Comparison of ENCODE assay signal across 20 cellular contexts in the genomic region with DNA sequence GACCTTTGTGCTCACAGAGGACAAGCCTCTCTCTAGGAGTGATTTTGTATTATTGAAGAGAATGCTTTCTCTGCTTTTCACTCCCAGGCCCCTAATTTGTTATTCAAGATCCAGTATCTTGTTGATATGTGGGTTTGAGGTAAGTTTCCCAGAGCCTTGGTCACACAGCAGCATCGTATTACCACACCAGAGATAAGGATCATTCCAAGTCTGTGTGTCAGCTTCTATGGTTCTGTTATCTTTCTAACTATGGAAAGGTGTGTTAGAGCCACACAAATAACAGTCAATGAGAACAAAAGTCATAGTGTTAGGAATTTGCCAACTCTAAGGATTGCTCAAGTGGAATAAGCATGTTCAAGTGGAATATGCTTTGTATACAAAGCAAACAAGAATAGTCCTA.
"Had no signal": no experiment of that assay in that cellular context is flagged by ENCODE, and none has a peak within 500 bp of the region (broad histone marks: within the 10 kb centered on the region; RNA-seq: fewer than 3 reads in every experiment).

No MANE protein-coding gene starts in this region.

- H3K4me1 ChIP-seq: colonic mucosa, spleen, transverse colon had no signal

- DNase-seq: activated CD4-positive, alpha-beta memory T cell treated with anti-CD3 and anti-CD28 coated beads, Interleukin-2, amount 10 ng/mL, durations not matched to agents 7 days and 5 days; activated gamma-delta T cell; activated naive CD8-positive, alpha-beta T cell treated with anti-CD3 and anti-CD28 coated beads for 36 hours; activated T-cell treated with anti-CD3 and anti-CD28 coated beads, Interleukin-2, amount 50 U/mL, for 48 hours; anterior cingulate cortex; caudate nucleus; colonic mucosa; effector CD8-positive, alpha-beta T cell; mesenchymal stem cell; nephron progenitor cell; spleen; stimulated activated CD4-positive, alpha-beta T cell treated with anti-CD3 and anti-CD28 coated beads, Interleukin-2, amount 100 ng/mL, for 24 hours; stimulated activated naive B cell treated with anti-CD40 and anti-IgM and Interleukin-4, amounts not matched to agents 10 μg/mL and 1 μg/mL and 100 μg/mL, for 72 hours; substantia nigra; T-cell; T1000; transverse colon had no signal

- H3K9me3 ChIP-seq: colonic mucosa, spleen, transverse colon had no signal

- H3K4me3 ChIP-seq: colonic mucosa, spleen, transverse colon had no signal

- H3K27ac ChIP-seq: colonic mucosa, epithelial cell of prostate, spleen, transverse colon, VCaP had no signal

- H3K36me3 ChIP-seq: colonic mucosa, spleen, transverse colon had no signal

- H3K27me3 ChIP-seq: colonic mucosa, transverse colon had no signal

- ATAC-seq: sciatic nerve; stimulated activated naive B cell treated with anti-CD40 and anti-IgM and Interleukin-4, amounts not matched to agents 10 μg/mL and 1 μg/mL and 100 μg/mL, for 72 hours; T-cell had no signal
